14 cellular contexts compared by ENCODE assay signal in the genomic region with DNA sequence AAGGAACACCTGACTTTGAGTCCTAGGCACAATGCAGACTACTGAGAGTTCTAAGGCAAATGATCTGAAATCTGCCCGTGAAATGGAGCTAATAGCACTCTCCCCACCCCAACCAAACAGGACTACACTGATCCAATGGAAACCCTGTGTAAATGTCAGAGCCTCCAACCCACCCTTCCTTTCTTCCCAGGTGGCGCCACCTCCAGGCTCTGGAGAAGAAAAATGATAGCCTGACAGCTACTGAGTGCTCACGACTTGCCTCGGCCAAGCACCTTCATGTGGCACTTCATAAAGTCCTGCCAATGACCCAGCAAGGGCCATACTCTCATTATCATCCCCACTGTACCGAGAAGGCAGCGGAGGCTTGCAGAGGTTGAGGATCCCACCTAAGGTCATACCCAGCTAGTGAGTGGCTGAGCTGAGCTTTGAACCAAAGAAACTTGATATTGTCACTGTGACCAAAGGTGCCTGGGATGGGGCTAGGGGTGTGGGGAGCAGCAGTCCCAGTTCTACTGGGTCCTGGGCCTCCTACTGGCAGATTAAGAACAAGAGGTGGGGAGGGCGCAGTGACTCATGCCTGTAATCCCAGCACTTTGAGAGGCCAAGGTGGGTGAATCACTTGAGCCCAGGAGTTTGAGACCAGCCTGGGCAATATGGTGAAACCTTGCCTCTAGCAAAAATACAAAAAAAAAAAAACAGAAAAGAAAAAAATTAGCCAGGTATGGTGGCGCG. TPM values are rescaled to one million over a fixed set of nuclear protein-coding genes. Genes with fewer than 3 reads are reported as not detected.
DNase-seq lines count a peak whose midpoint lies in the region; ATAC-seq and TF ChIP-seq lines count a peak whose summit lies in the region.
"Had no signal": no experiment of that assay in that cellular context is flagged by ENCODE, and none has a peak within 500 bp of the region (broad histone marks: within the 10 kb centered on the region; RNA-seq: fewer than 3 reads in every experiment).

No MANE protein-coding gene starts in this region.

- POLR2A ChIA-PET in activated CD8-positive, alpha-beta T cell treated with anti-CD3 and anti-CD28 coated beads for 36 hours (lab: Charles Lee): interaction anchor here (0.7 kb wide), 1 partner anchor 42 kb away, joined by 3 read pairs; no protein-coding TSS in a partner anchor
- POLR2A ChIA-PET in activated CD8-positive, alpha-beta T cell treated with anti-CD3 and anti-CD28 coated beads, Interleukin-2, amount 10 ng/mL, durations not matched to agents 7 days and 5 days (lab: Charles Lee): no interaction called here

- H4K20me1 ChIP-seq in Karpas-422 (ENCODE audit: insufficient read depth, low read depth, low read length): no peaks in the 10 kb centered on the region

- no peak overlapping the region for H3K9ac ChIP-seq in Karpas-422 (ENCODE audit: low read length)

- H2AFZ ChIP-seq in Karpas-422 (ENCODE audit: low read length): no peak overlapping the region

- H3K9me3 ChIP-seq in Karpas-422 (ENCODE audit: low read length): no peaks in the 10 kb centered on the region
- H3K9me3 ChIP-seq: colonic mucosa, lower lobe of right lung had no signal

- no peaks in the 10 kb centered on the region for H3K27me3 ChIP-seq in Karpas-422 (ENCODE audit: low read length)
- H3K27me3 ChIP-seq: colonic mucosa had no signal

- TF ChIP-seq CTCF in activated CD8-positive, alpha-beta T cell treated with anti-CD3 and anti-CD28 coated beads for 36 hours (IDR thresholded peaks at IDR 0.05): no peak
- TF ChIP-seq CTCF in NB4 (IDR thresholded peaks at IDR 0.05; ENCODE audit: low read depth, low read length) (peak; percentile 20), chondrocyte (IDR thresholded peaks at IDR 0.05) (peak; percentile 31), retinal pigment epithelial cell (conservative IDR thresholded peaks at IDR 0.05; ENCODE audit: low read depth, low read length) (peak; percentile 17)

- H3K4me1 Mint-ChIP-seq in activated CD8-positive, alpha-beta T cell treated with anti-CD3 and anti-CD28 coated beads for 36 hours (ENCODE audit: low read depth): no peaks in the 10 kb centered on the region
- H3K4me1 Mint-ChIP-seq in activated CD8-positive, alpha-beta T cell treated with anti-CD3 and anti-CD28 coated beads, Interleukin-2, amount 10 ng/mL, durations not matched to agents 7 days and 5 days (ENCODE audit: low read depth): no peaks in the 10 kb centered on the region
- H3K4me1 Mint-ChIP-seq in chondrocyte (ENCODE audit: low read depth): peaks cover 2% of the 10 kb centered on the region
- peaks cover 0 to 3% of the 10 kb centered on the region in 2 donors for H3K4me1 Mint-ChIP-seq in natural killer cell treated with Interleukin-12 subunit alpha and Interleukin-12 subunit beta and Interleukin-15 and Interleukin-18, amount 100 ng/mL, for 72 hours (ENCODE audit: low read depth in 2 of 2)

- H3K79me2 ChIP-seq in Karpas-422 (ENCODE audit: low read length): no peaks in the 10 kb centered on the region

- H3K9me3 Mint-ChIP-seq in activated CD8-positive, alpha-beta T cell treated with anti-CD3 and anti-CD28 coated beads for 36 hours: no peaks in the 10 kb centered on the region
- H3K9me3 Mint-ChIP-seq in activated CD8-positive, alpha-beta T cell treated with anti-CD3 and anti-CD28 coated beads, Interleukin-2, amount 10 ng/mL, durations not matched to agents 7 days and 5 days (ENCODE audit: insufficient read depth): no peaks in the 10 kb centered on the region
- H3K9me3 Mint-ChIP-seq in chondrocyte (ENCODE audit: low read depth): no peaks in the 10 kb centered on the region
- no peaks in the 10 kb centered on the region for H3K9me3 Mint-ChIP-seq in natural killer cell treated with Interleukin-12 subunit alpha and Interleukin-12 subunit beta and Interleukin-15 and Interleukin-18, amount 100 ng/mL, for 72 hours

- DNase-seq in activated CD8-positive, alpha-beta T cell treated with anti-CD3 and anti-CD28 coated beads for 36 hours: peak; percentile 19
- DNase-seq in activated CD8-positive, alpha-beta T cell treated with anti-CD3 and anti-CD28 coated beads, Interleukin-2, amount 10 ng/mL, durations not matched to agents 7 days and 5 days: no peak
- no peak for DNase-seq in NB4 (ENCODE audit: low read depth)
- DNase-seq in chondrocyte (ENCODE audit: low spot score): no peak
- no peak for DNase-seq in retinal pigment epithelial cell (ENCODE audit: low read depth)
- no peak for DNase-seq in H4 (ENCODE audit: low spot score)
- DNase-seq in natural killer cell treated with Interleukin-12 subunit alpha and Interleukin-12 subunit beta and Interleukin-15 and Interleukin-18, amount 100 ng/mL, for 72 hours (ENCODE audit: low spot score): no peak
- no peak for DNase-seq in Karpas-422
- DNase-seq: activated effector memory CD4-positive, alpha-beta T cell treated with Interleukin-2 at 50 U/mL for 16 hours; colonic mucosa; DMS53; lower lobe of right lung; RPMI8226; stimulated activated CD4-positive, alpha-beta T cell treated with anti-CD3 and anti-CD28 coated beads, Interleukin-4, amount 100 ng/mL, for 1 hour had no signal

- H3K9me2 ChIP-seq in Karpas-422 (replicated peaks; ENCODE audit: insufficient read depth, low read length): no peaks in the 10 kb centered on the region

- CTCF ChIA-PET in activated CD8-positive, alpha-beta T cell treated with anti-CD3 and anti-CD28 coated beads for 36 hours (lab: Charles Lee): interaction anchor here (1.0 to 2.9 kb wide), 5 partner anchors 9 to 241 kb away, joined by 3 to 12 read pairs (median 4); a partner anchor contains a TSS
- CTCF ChIA-PET in activated CD8-positive, alpha-beta T cell treated with anti-CD3 and anti-CD28 coated beads, Interleukin-2, amount 10 ng/mL, durations not matched to agents 7 days and 5 days (lab: Charles Lee): interaction anchor here (0.9 to 1.1 kb wide), 2 partner anchors 21 to 45 kb away, joined by 4 read pairs; no protein-coding TSS in a partner anchor

- H3K4me3 Mint-ChIP-seq in activated CD8-positive, alpha-beta T cell treated with anti-CD3 and anti-CD28 coated beads for 36 hours: no peak overlapping the region
- H3K4me3 Mint-ChIP-seq in activated CD8-positive, alpha-beta T cell treated with anti-CD3 and anti-CD28 coated beads, Interleukin-2, amount 10 ng/mL, durations not matched to agents 7 days and 5 days: no peak overlapping the region
- no peak overlapping the region for H3K4me3 Mint-ChIP-seq in chondrocyte (ENCODE audit: unreplicated experiment)
- no peak overlapping the region for H3K4me3 Mint-ChIP-seq in natural killer cell treated with Interleukin-12 subunit alpha and Interleukin-12 subunit beta and Interleukin-15 and Interleukin-18, amount 100 ng/mL, for 72 hours

- no peaks in the 10 kb centered on the region for H3K36me3 ChIP-seq in Karpas-422 (ENCODE audit: insufficient read depth, low read length)
- H3K36me3 ChIP-seq: colonic mucosa, lower lobe of right lung had no signal

- no peak for TF ChIP-seq POLR2A in NB4 (IDR thresholded peaks at IDR 0.05; ENCODE audit: extremely low read depth, insufficient read length)

- ATAC-seq in activated CD8-positive, alpha-beta T cell treated with anti-CD3 and anti-CD28 coated beads for 36 hours: no peak
- ATAC-seq in activated CD8-positive, alpha-beta T cell treated with anti-CD3 and anti-CD28 coated beads, Interleukin-2, amount 10 ng/mL, durations not matched to agents 7 days and 5 days: no peak
- no peak for ATAC-seq in natural killer cell treated with Interleukin-12 subunit alpha and Interleukin-12 subunit beta and Interleukin-15 and Interleukin-18, amount 100 ng/mL, for 72 hours
- ATAC-seq: lower lobe of right lung had no signal

- H3K4me2 ChIP-seq in Karpas-422 (ENCODE audit: low read depth, low read length, poor library complexity, severe bottlenecking): no peak overlapping the region

- H3K4me3 ChIP-seq in NB4 (ENCODE audit: low read depth, low read length): no peak overlapping the region
- no peak overlapping the region for H3K4me3 ChIP-seq in retinal pigment epithelial cell (ENCODE audit: low read length)
- no peak overlapping the region for H3K4me3 ChIP-seq in Karpas-422 (ENCODE audit: low read length)
- H3K4me3 ChIP-seq: colonic mucosa, lower lobe of right lung had no signal

- no peak overlapping the region for H3K27ac ChIP-seq in Karpas-422 (ENCODE audit: low read length)
- H3K27ac ChIP-seq: colonic mucosa, lower lobe of right lung had no signal

- no peaks in the 10 kb centered on the region for H3K36me3 Mint-ChIP-seq in activated CD8-positive, alpha-beta T cell treated with anti-CD3 and anti-CD28 coated beads for 36 hours (ENCODE audit: low read depth)
- H3K36me3 Mint-ChIP-seq in activated CD8-positive, alpha-beta T cell treated with anti-CD3 and anti-CD28 coated beads, Interleukin-2, amount 10 ng/mL, durations not matched to agents 7 days and 5 days (ENCODE audit: low read depth): no peaks in the 10 kb centered on the region
- H3K36me3 Mint-ChIP-seq in chondrocyte (ENCODE audit: low read depth): peaks cover 2% of the 10 kb centered on the region
- H3K36me3 Mint-ChIP-seq in natural killer cell treated with Interleukin-12 subunit alpha and Interleukin-12 subunit beta and Interleukin-15 and Interleukin-18, amount 100 ng/mL, for 72 hours: no peaks in the 10 kb centered on the region

- H3K4me1 ChIP-seq in Karpas-422 (ENCODE audit: low read length): no peaks in the 10 kb centered on the region
- H3K4me1 ChIP-seq: colonic mucosa, lower lobe of right lung had no signal

- no peak overlapping the region for H3K27ac Mint-ChIP-seq in activated CD8-positive, alpha-beta T cell treated with anti-CD3 and anti-CD28 coated beads for 36 hours
- no peak overlapping the region for H3K27ac Mint-ChIP-seq in activated CD8-positive, alpha-beta T cell treated with anti-CD3 and anti-CD28 coated beads, Interleukin-2, amount 10 ng/mL, durations not matched to agents 7 days and 5 days
- H3K27ac Mint-ChIP-seq in chondrocyte (ENCODE audit: unreplicated experiment): no peak overlapping the region
- H3K27ac Mint-ChIP-seq in natural killer cell treated with Interleukin-12 subunit alpha and Interleukin-12 subunit beta and Interleukin-15 and Interleukin-18, amount 100 ng/mL, for 72 hours: no peak overlapping the region

- intact Hi-C loops in activated CD8-positive, alpha-beta T cell treated with anti-CD3 and anti-CD28 coated beads for 36 hours (cut with micrococcal nuclease): no loop called here

- H3K27me3 Mint-ChIP-seq in activated CD8-positive, alpha-beta T cell treated with anti-CD3 and anti-CD28 coated beads for 36 hours: peaks cover 6% of the 10 kb centered on the region
- peaks cover 17% of the 10 kb centered on the region for H3K27me3 Mint-ChIP-seq in activated CD8-positive, alpha-beta T cell treated with anti-CD3 and anti-CD28 coated beads, Interleukin-2, amount 10 ng/mL, durations not matched to agents 7 days and 5 days (ENCODE audit: low read depth)
- peaks cover 32% of the 10 kb centered on the region for H3K27me3 Mint-ChIP-seq in chondrocyte (ENCODE audit: low read depth)
- peaks cover 3 to 4% of the 10 kb centered on the region in 2 donors for H3K27me3 Mint-ChIP-seq in natural killer cell treated with Interleukin-12 subunit alpha and Interleukin-12 subunit beta and Interleukin-15 and Interleukin-18, amount 100 ng/mL, for 72 hours

RNA-seq across cellular contexts. Expression of a gene that starts 20.5 kb away (rescaled TPM):
- total RNA-seq in activated CD8-positive, alpha-beta T cell treated with anti-CD3 and anti-CD28 coated beads for 36 hours: 1 to 10 TPM; 1.2 to 1.8 TPM
- 1 to 10 TPM; 8.3 to 9.4 TPM for total RNA-seq in activated CD8-positive, alpha-beta T cell treated with anti-CD3 and anti-CD28 coated beads, Interleukin-2, amount 10 ng/mL, durations not matched to agents 7 days and 5 days
- total RNA-seq in chondrocyte: 17.8 to 25.3 TPM (median 24.9 TPM) in 3 replicates
- total RNA-seq in H4 (2014; rRNA removed; shearing (Covaris generic)): 31.7 and 38.2 TPM in 2 replicates
- total RNA-seq in natural killer cell treated with Interleukin-12 subunit alpha and Interleukin-12 subunit beta and Interleukin-15 and Interleukin-18, amount 100 ng/mL, for 72 hours: 10 to 100 TPM; 12.2 to 17.9 TPM
- total RNA-seq in Karpas-422 (2014; rRNA removed; shearing (Covaris generic); ENCODE audit: low replicate concordance): 6.0 and 8.3 TPM in 2 replicates

RNA-seq across cellular contexts. Expression of a gene that starts 20.8 kb away (rescaled TPM):
- total RNA-seq in activated CD8-positive, alpha-beta T cell treated with anti-CD3 and anti-CD28 coated beads for 36 hours: 1 to 10 TPM; 8.5 to 9.1 TPM
- 10 to 100 TPM; 28.5 to 33.6 TPM for total RNA-seq in activated CD8-positive, alpha-beta T cell treated with anti-CD3 and anti-CD28 coated beads, Interleukin-2, amount 10 ng/mL, durations not matched to agents 7 days and 5 days
- 51.0 to 71.4 TPM (median 68.9 TPM) in 3 replicates for total RNA-seq in chondrocyte
- total RNA-seq in H4 (2014; rRNA removed; shearing (Covaris generic)): 39.6 and 50.0 TPM in 2 replicates
- 10 to 100 TPM; 27.6 to 51.1 TPM for total RNA-seq in natural killer cell treated with Interleukin-12 subunit alpha and Interleukin-12 subunit beta and Interleukin-15 and Interleukin-18, amount 100 ng/mL, for 72 hours
- 26.1 and 53.7 TPM in 2 replicates for total RNA-seq in Karpas-422 (2014; rRNA removed; shearing (Covaris generic); ENCODE audit: low replicate concordance)

RNA-seq across cellular contexts. Expression of a gene that starts 52.8 kb away (rescaled TPM):
- total RNA-seq in activated CD8-positive, alpha-beta T cell treated with anti-CD3 and anti-CD28 coated beads for 36 hours: 10 to 100 TPM; 30.3 to 30.6 TPM
- total RNA-seq in activated CD8-positive, alpha-beta T cell treated with anti-CD3 and anti-CD28 coated beads, Interleukin-2, amount 10 ng/mL, durations not matched to agents 7 days and 5 days: 10 to 100 TPM; 34.3 to 35.9 TPM
- 26.7 to 33.0 TPM (median 28.9 TPM) in 3 replicates for total RNA-seq in chondrocyte
- 6.3 and 7.4 TPM in 2 replicates for total RNA-seq in H4 (2014; rRNA removed; shearing (Covaris generic))
- total RNA-seq in natural killer cell treated with Interleukin-12 subunit alpha and Interleukin-12 subunit beta and Interleukin-15 and Interleukin-18, amount 100 ng/mL, for 72 hours: 10 to 100 TPM; 30.5 to 43.8 TPM
- 17.5 and 24.9 TPM in 2 replicates for total RNA-seq in Karpas-422 (2014; rRNA removed; shearing (Covaris generic); ENCODE audit: low replicate concordance)
